In genomic region chr3:119555309-119555735, GRCh38 we compare ENCODE assay signal across 18 cellular contexts. TPM values are rescaled to one million over a fixed set of nuclear protein-coding genes. Genes with fewer than 3 reads are reported as not detected.
DNase-seq lines count a peak whose midpoint lies in the region; ATAC-seq, FAIRE-seq and TF ChIP-seq lines count a peak whose summit lies in the region.
"Had no signal": no experiment of that assay in that cellular context is flagged by ENCODE, and none has a peak within 500 bp of the region (broad histone marks: within the 10 kb centered on the region; RNA-seq: fewer than 3 reads in every experiment).

No MANE protein-coding gene starts in this region.

- intact Hi-C loops in activated B cell treated with CpG ODN at 0.5 μM for 24 hours (cut with micrococcal nuclease): no loop called here
- intact Hi-C loops in right lobe of liver (cut with DNase I): no loop called here

- H3K9me3 ChIP-seq in right lobe of liver: no peaks in the 10 kb centered on the region
- no peaks in the 10 kb centered on the region for H3K9me3 ChIP-seq in effector memory CD4-positive, alpha-beta T cell (ENCODE audit: control insufficient read depth, low read length)
- H3K9me3 ChIP-seq: gastrocnemius medialis, SJSA1 had no signal

- POLR2A ChIA-PET in activated B cell treated with CpG ODN at 0.5 μM for 24 hours (lab: Charles Lee): interaction anchor here (0.6 to 2.3 kb wide), 14 partner anchors 14 to 539 kb away, joined by 3 to 16 read pairs (median 3); partner anchors contain the start of genes COX17, GSK3B, POGLUT1 and TIMMDC1

- peaks cover 77% of the 10 kb centered on the region for H3K36me3 Mint-ChIP-seq in activated B cell treated with CpG ODN at 0.5 μM for 24 hours (ENCODE audit: low read depth)

- H3K36me3 ChIP-seq in right lobe of liver: no peaks in the 10 kb centered on the region
- no peaks in the 10 kb centered on the region for H3K36me3 ChIP-seq in effector memory CD4-positive, alpha-beta T cell (ENCODE audit: control insufficient read depth, insufficient read depth, low read length)
- H3K36me3 ChIP-seq: gastrocnemius medialis, SJSA1 had no signal

- peaks cover 91% of the 10 kb centered on the region for H3K4me1 Mint-ChIP-seq in activated B cell treated with CpG ODN at 0.5 μM for 24 hours
- H3K4me1 Mint-ChIP-seq: nephron had no signal

- ATAC-seq in activated B cell treated with CpG ODN at 0.5 μM for 24 hours (ENCODE audit: low read depth) (peak; percentile 41), right lobe of liver (peak; percentile 36 to 60 (median 46))
- ATAC-seq: gastrocnemius medialis had no signal

- no peak for FAIRE-seq in RCC 7860 (lab: Jason Lieb, UNC)

- 64% methylated on average over 4 of the region's 4 CpGs for WGBS in right lobe of liver (ENCODE audit: insufficient coverage, low coverage, low lambda C conversion rate, missing lambda C conversion rate)

- peak overlapping the region; percentile 90 for H3K4me3 Mint-ChIP-seq in activated B cell treated with CpG ODN at 0.5 μM for 24 hours
- H3K4me3 Mint-ChIP-seq: endodermal cell, nephron had no signal

- no peaks in the 10 kb centered on the region for H3K27me3 ChIP-seq in right lobe of liver
- no peaks in the 10 kb centered on the region for H3K27me3 ChIP-seq in effector memory CD4-positive, alpha-beta T cell (replicated peaks; ENCODE audit: control insufficient read depth, insufficient read depth, low read length, poor library complexity, severe bottlenecking)
- H3K27me3 ChIP-seq: gastrocnemius medialis, SJSA1 had no signal

- no peak overlapping the region for H3K27ac ChIP-seq in right lobe of liver
- H3K27ac ChIP-seq in effector memory CD4-positive, alpha-beta T cell (ENCODE audit: insufficient read depth, low read length, poor library complexity, severe bottlenecking): no peak overlapping the region
- H3K27ac ChIP-seq: gastrocnemius medialis, SJSA1 had no signal

- no peak for TF ChIP-seq CTCF in GM12875 (IDR thresholded peaks at IDR 0.05; ENCODE audit: borderline replicate concordance, insufficient read depth, low read depth, low read length)
- TF ChIP-seq CTCF in activated B cell treated with CpG ODN at 0.5 μM for 24 hours (IDR thresholded peaks at IDR 0.05): no peak
- TF ChIP-seq CTCF in right lobe of liver (IDR thresholded peaks at IDR 0.05): no peak

- H3K27me3 Mint-ChIP-seq in activated B cell treated with CpG ODN at 0.5 μM for 24 hours: no peaks in the 10 kb centered on the region

- H3K4me3 ChIP-seq in GM12875 (ENCODE audit: low read depth, low read length) (peak overlapping the region; percentile 63), right lobe of liver (no peak overlapping the region)
- H3K4me3 ChIP-seq in effector memory CD4-positive, alpha-beta T cell (ENCODE audit: insufficient read depth, low read depth, low read length, poor library complexity, severe bottlenecking): no peak overlapping the region
- H3K4me3 ChIP-seq: gastrocnemius medialis, SJSA1 had no signal

- H3K4me1 ChIP-seq in right lobe of liver: peaks cover 0 to 5% (median 0%) of the 10 kb centered on the region in 4 donors
- H3K4me1 ChIP-seq in effector memory CD4-positive, alpha-beta T cell (ENCODE audit: control insufficient read depth, insufficient read depth, low read length, poor library complexity, severe bottlenecking): no peaks in the 10 kb centered on the region
- H3K4me1 ChIP-seq: gastrocnemius medialis, SJSA1 had no signal

- CTCF ChIA-PET in activated B cell treated with CpG ODN at 0.5 μM for 24 hours (lab: Charles Lee): interaction anchor here (1.6 to 1.7 kb wide), 2 partner anchors 25 to 126 kb away, joined by 4 to 6 read pairs; no protein-coding TSS in a partner anchor

- peak; percentile 75 for DNase-seq in CD1c-positive myeloid dendritic cell (ENCODE audit: extremely low spot score)
- peak; percentile 30 for DNase-seq in activated B cell treated with CpG ODN at 0.5 μM for 24 hours
- no peak for DNase-seq in right lobe of liver
- DNase-seq in RCC 7860 (ENCODE audit: low spot score): no peak
- no peak for DNase-seq in NK-92 (lab: John Stamatoyannopoulos, UW; ENCODE audit: unreplicated experiment)
- no peak for DNase-seq in hepatic stellate cell (ENCODE audit: low spot score)
- no peak for DNase-seq in effector memory CD4-positive, alpha-beta T cell
- DNase-seq: endodermal cell, gastrocnemius medialis, HCEC 1CT, NCI-H1694 treated with DMSO at 0.1 percent for 48 hours, NCI-H69, retina had no signal

- H3K27ac Mint-ChIP-seq in activated B cell treated with CpG ODN at 0.5 μM for 24 hours: peak overlapping the region; percentile 88
- H3K27ac Mint-ChIP-seq: endodermal cell, nephron had no signal

- H3K9me3 Mint-ChIP-seq in activated B cell treated with CpG ODN at 0.5 μM for 24 hours: no peaks in the 10 kb centered on the region
- H3K9me3 Mint-ChIP-seq: endodermal cell, nephron had no signal

- TF ChIP-seq POLR2A in right lobe of liver (IDR thresholded peaks at IDR 0.05): no peak

RNA-seq across cellular contexts. Expression of gene CD80, which starts 4.1 kb away (rescaled TPM):
- 71.4 and 88.1 TPM in 2 replicates for total RNA-seq in activated B cell treated with CpG ODN at 0.5 μM for 24 hours
- 1 to 10 TPM in 2 of 6 experiments, under 1 TPM in 4; 0.26 to 1.3 (median 0.51) TPM for total RNA-seq in right lobe of liver
- total RNA-seq: kidney epithelial cell, LHCN-M2, SJSA1 had no signal

RNA-seq across cellular contexts. Expression of gene ADPRH, which starts 24.0 kb away (rescaled TPM):
- 41.2 and 43.8 TPM in 2 replicates for total RNA-seq in activated B cell treated with CpG ODN at 0.5 μM for 24 hours
- total RNA-seq in right lobe of liver: 1 to 10 TPM; 2.5 to 3.8 (median 2.8) TPM

RNA-seq across cellular contexts. Expression of gene PLA1A, which starts 42.4 kb away (rescaled TPM):
- total RNA-seq in activated B cell treated with CpG ODN at 0.5 μM for 24 hours (0.56 and 1.1 TPM in 2 replicates), right lobe of liver (10 to 100 TPM in 5 of 6 experiments, 1 to 10 TPM in 1; 9.9 to 30.2 (median 15.9) TPM)
- total RNA-seq: LHCN-M2 had no signal

RNA-seq across cellular contexts. Expression of gene TIMMDC1, which starts 57.0 kb away (rescaled TPM):
- total RNA-seq in activated B cell treated with CpG ODN at 0.5 μM for 24 hours (73.0 and 76.1 TPM in 2 replicates), right lobe of liver (10 to 100 TPM; 16.4 to 63.5 (median 42.8) TPM)

Comparison
In these comparisons a context has a peak if more than half of its experiments do, and no peak if none do; other contexts are left out.
1. DNase-seq: peak in CD1c-positive myeloid dendritic cell (single experiment) and activated B cell treated with CpG ODN at 0.5 μM for 24 hours (single experiment); none in right lobe of liver (0 of 3), RCC 7860 (single experiment), NK-92 (single experiment), hepatic stellate cell (single experiment) and effector memory CD4-positive, alpha-beta T cell (0 of 3).
2. RNA of gene CD80, which starts 4.1 kb away (total RNA-seq): 71.4 to 88.1 TPM in activated B cell treated with CpG ODN at 0.5 μM for 24 hours; 0.26 to 1.3 TPM in right lobe of liver; every median in the first group is over 10 times any median in the second.